In the genomic region with DNA sequence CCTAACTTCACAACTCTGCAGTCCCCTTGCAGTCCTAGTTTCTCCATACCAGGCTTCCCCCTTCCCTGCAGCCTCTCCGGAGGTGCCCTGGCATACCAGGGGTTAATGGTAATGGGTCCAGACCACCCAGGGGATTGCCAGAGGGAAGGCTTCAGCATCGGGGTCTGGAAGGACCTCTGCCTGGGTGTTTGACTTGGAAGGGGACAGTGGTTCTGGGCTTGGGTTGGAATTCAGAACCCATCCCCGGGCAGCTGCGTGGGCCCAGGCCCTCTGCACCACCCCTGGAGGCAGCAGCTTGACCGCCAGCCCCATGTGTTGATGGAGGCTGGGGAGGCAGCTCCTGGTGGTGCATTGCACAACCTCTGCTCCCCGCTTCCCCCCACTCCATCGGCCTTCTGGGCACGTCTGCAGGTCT, we compare ENCODE assay signal across 8 cellular contexts. TPM values are rescaled to one million over a fixed set of nuclear protein-coding genes. Genes with fewer than 3 reads are reported as not detected.
DNase-seq lines count a peak whose midpoint lies in the region; ATAC-seq and TF ChIP-seq lines count a peak whose summit lies in the region.

No MANE protein-coding gene starts in this region.

- ATAC-seq in activated T-cell treated with anti-CD3 and anti-CD28 coated beads, Interleukin-2, amount 50 U/mL, for 72 hours (replicated peaks in 1 of 2) = no peak
- ATAC-seq in HG03175 (IDR thresholded peaks at IDR 0.05; ENCODE audit: unreplicated experiment) = no peak
- no peak for ATAC-seq in HG03457 (IDR thresholded peaks at IDR 0.05; ENCODE audit: unreplicated experiment)
- no peak for ATAC-seq in GM18505 (IDR thresholded peaks at IDR 0.05; ENCODE audit: unreplicated experiment)

- H3K23ac ChIP-seq in H9 (ENCODE audit: insufficient read length, low read depth, low read length) = no peak overlapping the region

- peaks cover 2% of the 10 kb centered on the region; the same call in 1 of the 2 replicates for H3K79me2 ChIP-seq in H9 (ENCODE audit: insufficient read depth, low read length)

- H3K9me3 ChIP-seq in H9 (ENCODE audit: control insufficient read depth, low read depth, low read length) (no peaks in the 10 kb centered on the region), iPS DF 6.9 (ENCODE audit: control insufficient read depth, insufficient read depth, low read length) (no peaks in the 10 kb centered on the region)

- no peak overlapping the region for H4K5ac ChIP-seq in H9 (ENCODE audit: insufficient read length, low read depth, low read length)

- no peaks in the 10 kb centered on the region; a peak in 1 of 7 replicates for H3K36me3 Mint-ChIP-seq in H9 (ENCODE audit: insufficient read depth in 1 of 3, low read depth in 3 of 3)
- H3K36me3 Mint-ChIP-seq in activated T-cell treated with anti-CD3 and anti-CD28 coated beads, Interleukin-2, amount 50 U/mL, for 72 hours (ENCODE audit: insufficient read depth in 2 of 2) = no peaks in the 10 kb centered on the region

- no peak overlapping the region for H2BK120ac ChIP-seq in H9 (ENCODE audit: low read depth, low read length, poor library complexity, severe bottlenecking)

- no peak overlapping the region for H4K91ac ChIP-seq in H9 (ENCODE audit: insufficient read length, low read depth, low read length)

- H3T11ph ChIP-seq in H9 (ENCODE audit: low read length) = no peak overlapping the region

- no peak overlapping the region for H3K56ac ChIP-seq in H9 (ENCODE audit: insufficient read length, low read depth, low read length)

- H3K27me3 Mint-ChIP-seq in H9 (ENCODE audit: low read depth) = peaks cover 23% of the 10 kb centered on the region
- H3K27me3 Mint-ChIP-seq in activated T-cell treated with anti-CD3 and anti-CD28 coated beads, Interleukin-2, amount 50 U/mL, for 72 hours (ENCODE audit: low read depth) = peaks cover 23% of the 10 kb centered on the region

- peaks cover 12% of the 10 kb centered on the region for H3K23me2 ChIP-seq in H9 (ENCODE audit: insufficient read length, low read depth, low read length, poor library complexity, severe bottlenecking)

- no peak overlapping the region for H2BK5ac ChIP-seq in H9 (ENCODE audit: insufficient read length, low read length)

- H3K27ac ChIP-seq in H9 (ENCODE audit: insufficient read length, low read depth, low read length) (no peak overlapping the region), iPS DF 6.9 (ENCODE audit: low read length) (no peak overlapping the region), skin epidermis (peak overlapping the region in 13 of 21 experiments; percentile 2 to 89 (median 72))

- peak overlapping the region; percentile 65; the same call in 1 of the 2 replicates for H3K4me3 ChIP-seq in iPS DF 6.9 (ENCODE audit: low read length)
- H3K4me3 ChIP-seq in skin epidermis = peak overlapping the region; percentile 52 to 69 (median 63)

- no peak overlapping the region for H3K27ac Mint-ChIP-seq in H9
- no peak overlapping the region for H3K27ac Mint-ChIP-seq in activated T-cell treated with anti-CD3 and anti-CD28 coated beads, Interleukin-2, amount 50 U/mL, for 72 hours

- H3K4me3 Mint-ChIP-seq in H9 = peak overlapping the region; percentile 81 to 90
- peak overlapping the region; percentile 83 to 86 for H3K4me3 Mint-ChIP-seq in activated T-cell treated with anti-CD3 and anti-CD28 coated beads, Interleukin-2, amount 50 U/mL, for 72 hours

- TF ChIP-seq CTCF in H9 (conservative IDR thresholded peaks at IDR 0.05) = no peak

- TF ChIP-seq POLR2A in GM18505 (IDR thresholded peaks at IDR 0.05; ENCODE audit: borderline replicate concordance, extremely low read depth, insufficient read depth, insufficient read length) = no peak

- H3K36me3 ChIP-seq in iPS DF 6.9 (ENCODE audit: control insufficient read depth, insufficient read depth, low read length) = no peaks in the 10 kb centered on the region

- no peak overlapping the region for H2BK12ac ChIP-seq in H9 (ENCODE audit: insufficient read length, low read depth, low read length)

- H3K79me1 ChIP-seq in H9 (ENCODE audit: insufficient read depth, low read depth, low read length, poor library complexity, severe bottlenecking) = no peaks in the 10 kb centered on the region

- H2BK20ac ChIP-seq in H9 (ENCODE audit: low read depth, low read length, poor library complexity, severe bottlenecking) = no peak overlapping the region

- no peak overlapping the region for H4K8ac ChIP-seq in H9 (replicated peaks; ENCODE audit: insufficient read length, low read depth, low read length)

- H2BK15ac ChIP-seq in H9 (ENCODE audit: low read depth, low read length) = no peak overlapping the region

- peaks cover 10 to 39% of the 10 kb centered on the region in 2 experiments for H3K4me1 Mint-ChIP-seq in H9
- peaks cover 12% of the 10 kb centered on the region for H3K4me1 Mint-ChIP-seq in activated T-cell treated with anti-CD3 and anti-CD28 coated beads, Interleukin-2, amount 50 U/mL, for 72 hours (ENCODE audit: low read depth)

- no CpG with 5 or more reads among the region's 8 CpGs for WGBS in H9 (ENCODE audit: extremely low coverage, insufficient read length, low lambda C conversion rate)
- no CpG with 5 or more reads among the region's 8 CpGs for WGBS in iPS DF 6.9 (ENCODE audit: insufficient coverage, insufficient read length)

- no peak overlapping the region for H3K9ac ChIP-seq in H9 (ENCODE audit: extremely low read depth, insufficient read length, low read length)

- H4K20me1 ChIP-seq in H9 (ENCODE audit: control insufficient read depth, insufficient read depth, insufficient read length) = no peaks in the 10 kb centered on the region

- no peak overlapping the region for H3K18ac ChIP-seq in H9 (ENCODE audit: insufficient read length, low read depth, low read length)

- H2AFZ ChIP-seq in H9 (ENCODE audit: low read length) = no peak overlapping the region

- H3K27me3 ChIP-seq in H9 (ENCODE audit: insufficient read depth, low read length) (no peaks in the 10 kb centered on the region), iPS DF 6.9 (ENCODE audit: control insufficient read depth, insufficient read depth, low read length) (no peaks in the 10 kb centered on the region)

- no peak overlapping the region for H2AK5ac ChIP-seq in H9 (ENCODE audit: insufficient read length, low read length)

- no peaks in the 10 kb centered on the region; a peak in 1 of 5 replicates for H3K9me3 Mint-ChIP-seq in H9
- no peaks in the 10 kb centered on the region for H3K9me3 Mint-ChIP-seq in activated T-cell treated with anti-CD3 and anti-CD28 coated beads, Interleukin-2, amount 50 U/mL, for 72 hours

- H3K14ac ChIP-seq in H9 (ENCODE audit: insufficient read depth, low read length) = peak overlapping the region; percentile 13; the same call in 1 of the 2 replicates

- DNase-seq in H9 = no peak
- no peak for DNase-seq in activated T-cell treated with anti-CD3 and anti-CD28 coated beads, Interleukin-2, amount 50 U/mL, for 72 hours
- no peak for DNase-seq in iPS DF 6.9 (ENCODE audit: low read depth, low spot score)
- no peak for DNase-seq in NCI-H2081 (lab: John Stamatoyannopoulos, UW)

- H3K4me1 ChIP-seq in H9 (ENCODE audit: insufficient read depth, low read length) (no peaks in the 10 kb centered on the region), iPS DF 6.9 (ENCODE audit: control insufficient read depth, insufficient read depth, low read length) (0 out of 2 replicates have a peak, but pooled peaks cover 2% of the 10 kb centered on the region)

- H3K4ac ChIP-seq in H9 (ENCODE audit: low read depth, low read length) = no peak overlapping the region

- H3K4me2 ChIP-seq in H9 (ENCODE audit: insufficient read depth, insufficient read length, low read length) = peak overlapping the region; percentile 49

RNA-seq across cellular contexts. Expression of gene NCS1, which starts 1.3 kb away (rescaled TPM):
- 35.0 and 38.1 TPM in 2 replicates for total RNA-seq in H9 (2021)
- total RNA-seq in activated T-cell treated with anti-CD3 and anti-CD28 coated beads, Interleukin-2, amount 50 U/mL, for 72 hours = 10 to 100 TPM; 18.7 to 28.1 TPM

Comparison
In these comparisons a context has a peak if more than half of its experiments do, and no peak if none do; other contexts are left out.
1. H3K27ac ChIP-seq: peak in skin epidermis (13 of 21); none in H9 (single experiment) and iPS DF 6.9 (single experiment).